7 cellular contexts compared by ENCODE assay signal in the genomic region with DNA sequence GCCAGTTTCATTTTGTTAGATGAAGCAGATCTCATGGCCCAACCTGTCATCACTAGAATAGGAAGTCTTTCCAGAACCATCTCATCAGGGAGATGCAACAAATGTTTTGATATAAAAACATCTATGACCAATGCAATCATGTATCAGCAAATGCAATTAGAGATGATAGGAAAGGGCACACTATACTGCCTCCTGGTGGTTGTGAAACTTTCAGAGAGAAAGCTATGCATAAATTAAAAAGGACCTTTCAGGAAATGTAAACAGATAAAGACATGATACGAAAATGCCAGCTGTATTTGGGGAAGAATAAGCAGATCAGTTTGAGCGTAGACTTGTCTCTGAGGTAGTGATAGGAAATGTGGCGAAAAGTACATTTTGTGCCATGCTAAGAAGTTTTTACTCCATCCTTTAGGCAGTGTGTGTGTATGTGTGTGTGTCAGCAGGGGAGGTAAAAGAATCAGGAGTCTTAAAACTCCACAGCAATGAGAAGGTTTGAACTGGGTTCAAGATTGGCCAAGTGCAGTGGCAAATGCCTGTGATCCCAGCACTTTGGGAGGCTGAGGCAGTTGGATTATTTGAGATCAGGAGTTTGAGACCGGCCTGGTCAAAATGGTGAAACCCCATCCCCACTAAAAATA.
DNase-seq lines count a peak whose midpoint lies in the region; ATAC-seq, FAIRE-seq and TF ChIP-seq lines count a peak whose summit lies in the region.

No MANE protein-coding gene starts in this region.

- no peak overlapping the region for H3K27ac ChIP-seq in OCI-LY1 (ENCODE audit: low read depth, low read length, poor library complexity, severe bottlenecking)

- no peak overlapping the region for H3K4me3 ChIP-seq in OCI-LY1 (ENCODE audit: low read depth, low read length, poor library complexity, severe bottlenecking)

- H3K4me2 ChIP-seq in OCI-LY1 (ENCODE audit: low read length) = peak overlapping the region; percentile 39; the same call in 1 of the 2 replicates

- in situ Hi-C loops in GM13977 (cut with MboI; ENCODE audit: low pct_unique_long_range_greater_than_20kb, low sequenced_read_pairs, unreplicated experiment) = no loop called here

- TF ChIP-seq CTCF in GM13977 (IDR thresholded peaks at IDR 0.05; ENCODE audit: extremely low read depth, insufficient read depth, missing control alignments) (peak; percentile 52), OCI-LY1 (IDR thresholded peaks at IDR 0.05; ENCODE audit: low read length) (peak; percentile 83)

- DNase-seq in GM13977 (ENCODE audit: low spot score) (no peak), globus pallidus (ENCODE audit: low spot score) (peak; percentile 70), urothelium cell line (ENCODE audit: low spot score) (peak; percentile 5), LoVo (ENCODE audit: low spot score) (no peak)

- no peak overlapping the region for H3K9ac ChIP-seq in OCI-LY1 (ENCODE audit: low read length)

- H3K79me2 ChIP-seq in OCI-LY1 (ENCODE audit: insufficient read depth, low read length) = no peaks in the 10 kb centered on the region

- H2AFZ ChIP-seq in OCI-LY1 (ENCODE audit: low read length) = no peak overlapping the region

- no peaks in the 10 kb centered on the region for H3K4me1 ChIP-seq in OCI-LY1 (ENCODE audit: insufficient read depth, low read length, severe bottlenecking)

- ATAC-seq in HG02588 (IDR thresholded peaks at IDR 0.05; ENCODE audit: unreplicated experiment) (peak; percentile 55), GM21423 (IDR thresholded peaks at IDR 0.05; ENCODE audit: unreplicated experiment) (no peak)

- no peaks in the 10 kb centered on the region for H4K20me1 ChIP-seq in OCI-LY1 (ENCODE audit: insufficient read depth, low read length)

- no peaks in the 10 kb centered on the region for H3K9me3 ChIP-seq in OCI-LY1 (ENCODE audit: low read length)

- no peaks in the 10 kb centered on the region; the same call in 1 of the 2 replicates for H3F3A ChIP-seq in OCI-LY1 (ENCODE audit: insufficient read depth, low read length)

- H3K36me3 ChIP-seq in OCI-LY1 (ENCODE audit: insufficient read depth, low read length) = no peaks in the 10 kb centered on the region

- no peaks in the 10 kb centered on the region for H3K9me2 ChIP-seq in OCI-LY1 (ENCODE audit: low read depth, low read length)

- no peaks in the 10 kb centered on the region for H3K27me3 ChIP-seq in OCI-LY1 (ENCODE audit: insufficient read depth, low read length)

- FAIRE-seq in urothelium cell line (lab: Jason Lieb, UNC) = no peak

Comparison
In these comparisons a context has a peak if more than half of its experiments do, and no peak if none do; other contexts are left out.
1. DNase-seq: peak in globus pallidus (single experiment) and urothelium cell line (single experiment); none in GM13977 (single experiment) and LoVo (single experiment).